ENCODE assay signal across 32 cellular contexts in the genomic region with DNA sequence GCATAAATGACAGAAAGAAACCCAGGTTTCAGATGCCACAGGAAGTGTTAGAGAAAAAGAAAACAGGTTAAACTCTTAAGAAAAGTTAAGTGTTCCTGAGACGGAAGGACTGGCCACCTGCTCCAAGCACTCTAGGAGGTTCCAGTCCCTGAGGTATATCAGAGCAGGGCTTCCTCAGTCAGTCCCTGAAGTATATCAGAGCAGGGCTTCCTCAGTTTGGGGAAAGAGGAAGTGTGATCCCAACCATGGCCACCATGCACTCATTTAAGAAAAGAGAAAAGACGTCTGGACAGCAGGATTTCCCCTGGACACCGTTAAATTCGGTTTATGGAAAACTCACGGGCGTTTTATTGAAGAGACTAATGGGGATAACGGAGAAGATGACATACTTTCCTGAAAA.
DNase-seq lines count a peak whose midpoint lies in the region; ATAC-seq, FAIRE-seq and TF ChIP-seq lines count a peak whose summit lies in the region.
"Had no signal": no experiment of that assay in that cellular context is flagged by ENCODE, and none has a peak within 500 bp of the region (broad histone marks: within the 10 kb centered on the region; RNA-seq: fewer than 3 reads in every experiment).

No MANE protein-coding gene starts in this region.

- SMC1A ChIA-PET in GM12878 (lab: Charles Lee; ENCODE audit: uncharacterized antibody, unreplicated experiment) = no interaction called here

- RAD21 ChIA-PET in GM12878 (lab: Charles Lee; ENCODE audit: unreplicated experiment) = no interaction called here

- H3K4me1 ChIP-seq in SK-N-SH (ENCODE audit: control insufficient read depth in 1 of 2, insufficient read depth in 2 of 2, low read depth in 1 of 2, low read length in 1 of 2) = peaks cover 4 to 8% of the 10 kb centered on the region in 2 experiments; a peak in 2 of 4 replicates
- no peaks in the 10 kb centered on the region for H3K4me1 ChIP-seq in GM12878 (ENCODE audit: control insufficient read depth, insufficient read depth, low read length)
- no peaks in the 10 kb centered on the region for H3K4me1 ChIP-seq in upper lobe of right lung

- H3F3A ChIP-seq in SK-N-SH (replicated peaks; ENCODE audit: insufficient read depth) = no peaks in the 10 kb centered on the region

- peaks cover 12% of the 10 kb centered on the region for H3K4me1 Mint-ChIP-seq in chondrocyte (ENCODE audit: low read depth)
- H3K4me1 Mint-ChIP-seq: activated naive CD4-positive, alpha-beta T cell treated with anti-CD3 and anti-CD28 coated beads, Interleukin-2, amount 50 U/mL, for 24 hours; immature natural killer cell had no signal

- H3K4me2 ChIP-seq in SK-N-SH = no peak overlapping the region
- H3K4me2 ChIP-seq in GM12878 (ENCODE audit: control insufficient read depth, insufficient read depth) = no peak overlapping the region

- TF ChIP-seq EP300 in SK-N-SH (IDR thresholded peaks at IDR 0.05; ENCODE audit: borderline replicate concordance in 1 of 2, low read depth in 1 of 2, low read length in 1 of 2) (no peak), GM12878 (IDR thresholded peaks at IDR 0.05; ENCODE audit: borderline replicate concordance in 1 of 2, control insufficient read depth in 1 of 2, low read depth in 2 of 2, low read length in 2 of 2) (no peak)

- in situ Hi-C loops in GM12878 (cut with MboI) = no loop called here

- H2AFZ ChIP-seq in SK-N-SH (ENCODE audit: low read depth) (no peak overlapping the region), GM12878 (ENCODE audit: control insufficient read depth, low read depth, low read length) (no peak overlapping the region)

- H3K36me3 ChIP-seq in SK-N-SH (replicated peaks in 1 of 2; ENCODE audit: control insufficient read depth in 1 of 2, insufficient read depth in 2 of 2, low read length in 1 of 2) = no peaks in the 10 kb centered on the region
- H3K36me3 ChIP-seq in GM12878 (ENCODE audit: control insufficient read depth in 2 of 2, insufficient read depth in 2 of 2, low read length in 1 of 2) = no peaks in the 10 kb centered on the region
- no peaks in the 10 kb centered on the region for H3K36me3 ChIP-seq in upper lobe of right lung
- H3K36me3 ChIP-seq: ovary had no signal

- POLR2A ChIA-PET in SK-N-SH (lab: Yijun Ruan, JAX) (no interaction called here), GM12878 (lab: Charles Lee) (no interaction called here)

- no peak overlapping the region for H3K27ac Mint-ChIP-seq in chondrocyte (ENCODE audit: unreplicated experiment)
- H3K27ac Mint-ChIP-seq: activated naive CD4-positive, alpha-beta T cell treated with anti-CD3 and anti-CD28 coated beads, Interleukin-2, amount 50 U/mL, for 24 hours; activated T-helper 2 cell treated with anti-CD3 and anti-CD28 coated beads, Interferon-gamma antibody, Interleukin-2, Interleukin-4, amounts not matched to agents 10 μg/mL and 5 μg/mL and 100 μg/mL, durations not matched to agents 14 hours and 24 hours and 36 hours; CD8-positive, alpha-beta T cell; T-helper 2 cell treated with Interferon-gamma antibody and Interleukin-4, amounts not matched to agents 5 μg/mL and 100 μg/mL, for 36 hours had no signal

- H3K9ac ChIP-seq in SK-N-SH (no peak overlapping the region), GM12878 (ENCODE audit: control insufficient read depth, insufficient read depth, low read length) (no peak overlapping the region)

- no peak for FAIRE-seq in GM12878 (lab: Jason Lieb, UNC)
- FAIRE-seq: H54 had no signal

- intact Hi-C loops in GM12878 (cut with micrococcal nuclease; ENCODE audit: unreplicated experiment) = no loop called here
- intact Hi-C loops in upper lobe of right lung (cut with DNase I) = no loop called here

- ATAC-seq in SK-N-SH treated with all-trans-retinoic acid at 6 μM for 48 hours (peak; percentile 45; the same call in 2 of the 3 replicates), GM12878 (no peak), upper lobe of right lung (peak; percentile 60), HG03460 (IDR thresholded peaks at IDR 0.05; ENCODE audit: unreplicated experiment) (no peak)
- ATAC-seq: CD8-positive, alpha-beta T cell; left cardiac atrium had no signal

- CTCF ChIA-PET in SK-N-SH (lab: Yijun Ruan, JAX) = interaction anchor here (1.4 to 2.1 kb wide), 3 partner anchors 11 to 113 kb away, joined by 4 to 14 read pairs (median 5); no protein-coding TSS in a partner anchor
- CTCF ChIA-PET in GM12878 (lab: Yijun Ruan, JAX) = no interaction called here

- H3K9me2 ChIP-seq in SK-N-SH = no peaks in the 10 kb centered on the region

- H3K79me2 ChIP-seq in SK-N-SH (ENCODE audit: insufficient read depth) (no peaks in the 10 kb centered on the region), GM12878 (ENCODE audit: control insufficient read depth, insufficient read depth, low read length) (no peaks in the 10 kb centered on the region)

- DNase-seq in SK-N-SH = no peak
- DNase-seq in MV-4-11 (lab: John Stamatoyannopoulos, UW) = peak; percentile 67
- DNase-seq in GM12878 (ENCODE audit: low read depth, low spot score) = no peak
- no peak for DNase-seq in upper lobe of right lung
- no peak for DNase-seq in mucosa of gallbladder (ENCODE audit: low spot score)
- no peak for DNase-seq in chondrocyte (ENCODE audit: low spot score)
- DNase-seq: activated CD4-positive, alpha-beta T cell treated with anti-CD3 and anti-CD28 coated beads for 48 hours; activated T-cell treated with anti-CD3 and anti-CD28 coated beads for 4 hours; amniotic stem cell; CD8-positive, alpha-beta T cell; effector CD8-positive, alpha-beta T cell; immature natural killer cell; KG1; left cardiac atrium; mammary epithelial cell; MM.1S; NCI-H146; NCI-H2107; NCI-H446; NCI-H748 treated with DMSO at 0.1 percent for 48 hours; ovary; stimulated activated naive CD4-positive, alpha-beta T cell treated with Interleukin-2 at 50 U/mL for 16 hours had no signal

- H3K9me3 Mint-ChIP-seq in chondrocyte (ENCODE audit: low read depth) = no peaks in the 10 kb centered on the region
- H3K9me3 Mint-ChIP-seq: activated naive CD4-positive, alpha-beta T cell treated with anti-CD3 and anti-CD28 coated beads, Interleukin-2, amount 50 U/mL, for 24 hours; activated T-helper 2 cell treated with anti-CD3 and anti-CD28 coated beads, Interferon-gamma antibody, Interleukin-2, Interleukin-4, amounts not matched to agents 10 μg/mL and 5 μg/mL and 100 μg/mL, durations not matched to agents 14 hours and 24 hours and 36 hours; CD8-positive, alpha-beta T cell; immature natural killer cell; nephron; T-helper 2 cell treated with Interferon-gamma antibody and Interleukin-4, amounts not matched to agents 5 μg/mL and 100 μg/mL, for 36 hours had no signal

- no peak overlapping the region for H3K4me3 Mint-ChIP-seq in chondrocyte (ENCODE audit: unreplicated experiment)
- H3K4me3 Mint-ChIP-seq: activated naive CD4-positive, alpha-beta T cell treated with anti-CD3 and anti-CD28 coated beads, Interleukin-2, amount 50 U/mL, for 24 hours; CD8-positive, alpha-beta T cell; immature natural killer cell; nephron; T-helper 2 cell treated with Interferon-gamma antibody and Interleukin-4, amounts not matched to agents 5 μg/mL and 100 μg/mL, for 36 hours had no signal

- TF ChIP-seq CTCF in SK-N-SH (IDR thresholded peaks at IDR 0.05) (no peak), GM12878 (IDR thresholded peaks at IDR 0.05 in 2 of 3, conservative IDR thresholded peaks at IDR 0.05 in 1 of 3; ENCODE audit: control insufficient read depth in 2 of 3, extremely low read depth in 1 of 3, insufficient read depth in 1 of 3, low read depth in 3 of 3, low read length in 3 of 3) (no peak), upper lobe of right lung (IDR thresholded peaks at IDR 0.05) (no peak), chondrocyte (IDR thresholded peaks at IDR 0.05) (no peak)

- WGBS in SK-N-SH (ENCODE audit: low lambda C conversion rate) = 83% methylated on average over 7 of the region's 7 CpGs
- 58% methylated on average over 7 of the region's 7 CpGs for WGBS in GM12878 (ENCODE audit: insufficient coverage, insufficient replicate concordance, low lambda C conversion rate, missing lambda C conversion rate)

- no peaks in the 10 kb centered on the region for H3K27me3 ChIP-seq in SK-N-SH (ENCODE audit: insufficient read depth)
- peaks cover 0 to 1% of the 10 kb centered on the region in 2 experiments; a peak in 2 of 4 replicates for H3K27me3 ChIP-seq in GM12878 (replicated peaks in 1 of 2; ENCODE audit: control insufficient read depth in 2 of 2, insufficient read depth in 2 of 2, low read length in 1 of 2)
- H3K27me3 ChIP-seq in upper lobe of right lung = peaks cover 7% of the 10 kb centered on the region
- H3K27me3 ChIP-seq: ovary had no signal

- H4K20me1 ChIP-seq in SK-N-SH (ENCODE audit: insufficient read depth) (no peaks in the 10 kb centered on the region), GM12878 (ENCODE audit: control insufficient read depth, insufficient read depth) (no peaks in the 10 kb centered on the region)

- peaks cover under 1% of the 10 kb centered on the region for H3K27me3 Mint-ChIP-seq in chondrocyte (ENCODE audit: low read depth)

- TF ChIP-seq POLR2A in GM12878 (IDR thresholded peaks at IDR 0.05; ENCODE audit: low read depth, low read length) = no peak

- H3K36me3 Mint-ChIP-seq in chondrocyte (ENCODE audit: low read depth) = no peaks in the 10 kb centered on the region
- H3K36me3 Mint-ChIP-seq: activated naive CD4-positive, alpha-beta T cell treated with anti-CD3 and anti-CD28 coated beads, Interleukin-2, amount 50 U/mL, for 24 hours; CD8-positive, alpha-beta T cell; immature natural killer cell had no signal

- H3K27ac ChIP-seq in SK-N-SH (ENCODE audit: low read depth in 2 of 2, low read length in 1 of 2) = no peak overlapping the region
- no peak overlapping the region for H3K27ac ChIP-seq in GM12878 (ENCODE audit: control insufficient read depth, insufficient read depth)
- H3K27ac ChIP-seq in upper lobe of right lung = no peak overlapping the region
- H3K27ac ChIP-seq: ovary, RWPE1, SK-N-MC, VCaP had no signal

- TF ChIP-seq RAD21 in SK-N-SH (IDR thresholded peaks at IDR 0.05; ENCODE audit: low read length) = no peak
- no peak for TF ChIP-seq RAD21 in GM12878 (IDR thresholded peaks at IDR 0.05; ENCODE audit: insufficient read depth, low read depth, low read length)

- no TSS peak for BruUV-seq in GM12878 (replicated peaks; lab: Mats Ljungman, UMichigan)

- H3K4me3 ChIP-seq in SK-N-SH (ENCODE audit: low read depth in 2 of 2, low read length in 1 of 2) (no peak overlapping the region), GM12878 (no peak overlapping the region), upper lobe of right lung (no peak overlapping the region)
- H3K4me3 ChIP-seq: ovary, SK-N-MC had no signal

- H3K9me3 ChIP-seq in SK-N-SH = no peaks in the 10 kb centered on the region
- peaks cover 4% of the 10 kb centered on the region; the same call in 2 of the 3 replicates for H3K9me3 ChIP-seq in GM12878 (replicated peaks; ENCODE audit: control insufficient read depth, insufficient read depth, low read length)
- no peaks in the 10 kb centered on the region for H3K9me3 ChIP-seq in upper lobe of right lung
- H3K9me3 ChIP-seq: ovary had no signal

TF ChIP-seq in SK-N-SH treated with all-trans-retinoic acid at 6 μM for 48 hours, 23 proteins besides CTCF, POLR2A, EP300 and RAD21 (continues in another document):
- TF ChIP-seq ESRRG (CRISPR knock-in tag; IDR thresholded peaks at IDR 0.05) = no peak

TF ChIP-seq in SK-N-SH, 30 proteins besides CTCF, POLR2A, EP300 and RAD21 (continues in another document):
- TF ChIP-seq MXI1 (IDR thresholded peaks at IDR 0.05; ENCODE audit: low read depth, low read length) = no peak

TF ChIP-seq in GM12878, 131 proteins besides CTCF, POLR2A, EP300 and RAD21 (continues in another document):
- no peak for TF ChIP-seq YBX1 (IDR thresholded peaks at IDR 0.05)

Comparison
In these comparisons a context has a peak if more than half of its experiments do, and no peak if none do; other contexts are left out.
1. ATAC-seq: peak in SK-N-SH treated with all-trans-retinoic acid at 6 μM for 48 hours (single experiment) and upper lobe of right lung (single experiment); none in GM12878 (single experiment) and HG03460 (single experiment).